27 cellular contexts compared by ENCODE assay signal in the genomic region with DNA sequence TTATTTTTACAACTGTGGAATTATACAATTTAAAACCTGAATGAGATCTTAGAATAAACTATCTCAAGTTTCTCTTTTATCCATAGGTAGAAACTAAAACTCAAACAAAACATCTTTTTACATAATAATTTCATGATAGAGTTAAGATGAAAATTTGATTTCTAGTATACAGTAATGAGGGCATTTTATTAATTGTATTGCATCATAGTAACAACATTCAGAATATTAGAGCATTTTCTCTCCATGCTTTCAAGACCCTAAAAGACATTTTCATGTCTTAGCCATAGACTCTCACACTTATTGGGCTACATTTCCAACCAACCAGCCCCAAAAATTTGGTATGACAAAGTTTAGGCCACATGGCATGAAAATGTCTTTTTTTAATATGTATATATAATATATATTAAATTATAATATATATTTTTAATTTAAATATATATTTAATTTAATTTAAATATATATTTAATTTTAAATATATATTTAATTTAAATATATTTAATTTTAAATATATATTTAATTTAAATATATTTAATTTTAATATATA.
"Had no signal": no experiment of that assay in that cellular context is flagged by ENCODE, and none has a peak within 500 bp of the region (broad histone marks: within the 10 kb centered on the region; RNA-seq: fewer than 3 reads in every experiment).

No MANE protein-coding gene starts in this region.

- H3K27me3 ChIP-seq: brain microvascular endothelial cell, esophagus squamous epithelium had no signal

- H3K9me3 ChIP-seq: esophagus squamous epithelium had no signal

- H3K4me1 ChIP-seq: esophagus squamous epithelium had no signal

- H3K36me3 ChIP-seq: brain microvascular endothelial cell, esophagus squamous epithelium had no signal

- H3K27ac ChIP-seq: brain microvascular endothelial cell, epithelial cell of prostate, esophagus squamous epithelium had no signal

- ATAC-seq: activated T-cell treated with anti-CD3 and anti-CD28 coated beads, Interleukin-2, amount 50 U/mL, for 72 hours; effector memory CD8-positive, alpha-beta T cell had no signal

- H3K4me3 ChIP-seq: esophagus squamous epithelium had no signal

- FAIRE-seq: astrocyte, bronchial epithelial cell, endothelial cell of umbilical vein had no signal

- DNase-seq: activated CD4-positive, alpha-beta memory T cell treated with anti-CD3 and anti-CD28 coated beads, Interleukin-2, amount 10 ng/mL, durations not matched to agents 7 days and 5 days; activated CD4-positive, alpha-beta T cell treated with anti-CD3 and anti-CD28 coated beads for 1 hour; activated CD4-positive, alpha-beta T cell treated with anti-CD3 and anti-CD28 coated beads for 4 hours; activated CD4-positive, alpha-beta T cell treated with anti-CD3 and anti-CD28 coated beads, Interleukin-2, amount 10 ng/mL, durations not matched to agents 7 days and 5 days; activated CD4-positive, alpha-beta T cell treated with anti-CD3 and anti-CD28 coated beads, Interleukin-2, amount 50 U/mL, for 4 hours; activated CD8-positive, alpha-beta memory T cell treated with anti-CD3 and anti-CD28 coated beads, Interleukin-2, amount 50 U/mL, for 48 hours; activated gamma-delta T cell treated with Interleukin-2 at 50 U/mL for 16 hours; activated naive CD4-positive, alpha-beta T cell treated with anti-CD3 and anti-CD28 coated beads, Interleukin-2, amount 50 U/mL, for 16 hours; activated naive CD4-positive, alpha-beta T cell treated with Interleukin-2 at 50 U/mL for 16 hours; activated T-cell treated with anti-CD3 and anti-CD28 coated beads for 4 hours; activated T-cell treated with anti-CD3 and anti-CD28 coated beads, Interleukin-2, amount 50 U/mL, for 24 hours; activated T-cell treated with anti-CD3 and anti-CD28 coated beads, Interleukin-2, amount 50 U/mL, for 72 hours; amniotic stem cell; anterior cingulate cortex; brain microvascular endothelial cell; cortex of kidney; dermis blood vessel endothelial cell; effector CD4-positive, alpha-beta T cell; effector memory CD8-positive, alpha-beta T cell; esophagus squamous epithelium; foreskin melanocyte; head of caudate nucleus; T-helper 2 cell had no signal
